ENCODE assay signal across 8 cellular contexts in genomic region chr7:137935849-137936508, GRCh38.
A peak's percentile ranks its signal among the peaks of the same experiment; 100 is the strongest.
DNase-seq lines count a peak whose midpoint lies in the region; ATAC-seq and TF ChIP-seq lines count a peak whose summit lies in the region.

No MANE protein-coding gene starts in this region.

- peak overlapping the region; percentile 44 for H3K4me3 ChIP-seq in effector memory CD4-positive, alpha-beta T cell (ENCODE audit: insufficient read depth, low read depth, low read length, poor library complexity, severe bottlenecking)
- no peak overlapping the region for H3K4me3 ChIP-seq in vagina

- intact Hi-C loops in vagina (cut with DNase I) = loop anchor here (10.0 kb wide), 1 partner anchor 49 kb away; no protein-coding TSS in a partner anchor

- H3K27me3 ChIP-seq in effector memory CD4-positive, alpha-beta T cell (replicated peaks; ENCODE audit: control insufficient read depth, insufficient read depth, low read length, poor library complexity, severe bottlenecking) = no peaks in the 10 kb centered on the region
- H3K27me3 ChIP-seq in vagina = no peaks in the 10 kb centered on the region

- H3K36me3 ChIP-seq in KOPT-K1 (ENCODE audit: insufficient read depth, low read length) (no peaks in the 10 kb centered on the region), vagina (no peaks in the 10 kb centered on the region)
- no peaks in the 10 kb centered on the region for H3K36me3 ChIP-seq in effector memory CD4-positive, alpha-beta T cell (ENCODE audit: control insufficient read depth, insufficient read depth, low read length)

- ATAC-seq in GM19043 (IDR thresholded peaks at IDR 0.05; ENCODE audit: low read depth, unreplicated experiment) = peak; percentile 38

- no peak for TF ChIP-seq POLR2A in vagina (IDR thresholded peaks at IDR 0.05)

- TF ChIP-seq CTCF in vagina (IDR thresholded peaks at IDR 0.05) = no peak

- H3K27ac ChIP-seq in KOPT-K1 (ENCODE audit: low read depth, low read length, poor library complexity, severe bottlenecking) (peak overlapping the region; percentile 33), vagina (no peak overlapping the region)
- H3K27ac ChIP-seq in effector memory CD4-positive, alpha-beta T cell (ENCODE audit: insufficient read depth, low read length, poor library complexity, severe bottlenecking) = peak overlapping the region; percentile 62

- peaks cover 21% of the 10 kb centered on the region for H3K4me1 ChIP-seq in effector memory CD4-positive, alpha-beta T cell (ENCODE audit: control insufficient read depth, insufficient read depth, low read length, poor library complexity, severe bottlenecking)
- peaks cover 52% of the 10 kb centered on the region for H3K4me1 ChIP-seq in vagina

- H3K9me3 ChIP-seq in KOPT-K1 (ENCODE audit: insufficient read depth, low read length, poor library complexity, severe bottlenecking) = no peaks in the 10 kb centered on the region
- H3K9me3 ChIP-seq in effector memory CD4-positive, alpha-beta T cell (ENCODE audit: control insufficient read depth, low read length) = no peaks in the 10 kb centered on the region
- no peaks in the 10 kb centered on the region for H3K9me3 ChIP-seq in vagina

- DNase-seq in effector memory CD4-positive, alpha-beta T cell = peak in 2 of 3 donors; percentile 2 to 17
- DNase-seq in pons (ENCODE audit: low spot score) (peak; percentile 71), H4 (ENCODE audit: low spot score) (no peak), vagina (ENCODE audit: extremely low spot score in 2 of 2) (no peak), DMS114 treated with DMSO at 0.1 percent for 48 hours (lab: John Stamatoyannopoulos, UW; ENCODE audit: unreplicated experiment) (no peak), NCI-H345 (lab: John Stamatoyannopoulos, UW) (no peak)

Comparison
In these comparisons a context has a peak if more than half of its experiments do, and no peak if none do; other contexts are left out.
1. DNase-seq: peak in effector memory CD4-positive, alpha-beta T cell (2 of 3) and pons (single experiment); none in H4 (single experiment), vagina (0 of 2), DMS114 treated with DMSO at 0.1 percent for 48 hours (single experiment) and NCI-H345 (single experiment).